Comparison of ENCODE assay signal across 22 cellular contexts in the genomic region with DNA sequence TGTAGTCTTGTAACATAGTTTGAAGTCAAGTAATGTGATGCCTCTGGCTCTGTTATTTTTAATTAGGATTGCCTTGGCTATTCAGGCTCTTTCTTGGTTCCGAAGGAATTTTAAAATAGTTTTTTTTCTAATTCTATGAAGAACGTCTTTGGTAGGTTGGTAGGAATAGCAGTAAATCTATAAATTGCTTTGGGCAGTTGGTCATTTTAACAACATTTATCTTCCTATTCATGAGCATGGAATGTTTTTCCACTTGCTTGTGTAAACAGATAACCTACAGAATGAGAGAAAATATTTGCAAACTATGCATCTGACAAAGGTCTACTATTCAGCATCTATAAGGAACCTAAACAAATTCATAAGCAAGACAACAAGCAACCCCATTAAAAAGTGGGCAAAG.
DNase-seq lines count a peak whose midpoint lies in the region; ATAC-seq and TF ChIP-seq lines count a peak whose summit lies in the region.
"Had no signal": no experiment of that assay in that cellular context is flagged by ENCODE, and none has a peak within 500 bp of the region (broad histone marks: within the 10 kb centered on the region; RNA-seq: fewer than 3 reads in every experiment).

No MANE protein-coding gene starts in this region.

- H3K9me3 ChIP-seq in colonic mucosa, result no peaks in the 10 kb centered on the region
- H3K9me3 ChIP-seq: BE2C, BLaER1 had no signal

- H3K9me3 Mint-ChIP-seq in WTC11, result peaks cover 38% of the 10 kb centered on the region

- H3K27ac ChIP-seq in colonic mucosa, result no peak overlapping the region
- H3K27ac ChIP-seq: BLaER1 had no signal

- TF ChIP-seq CTCF in WTC11 (IDR thresholded peaks at IDR 0.05) (no peak), colonic mucosa (IDR thresholded peaks at IDR 0.05) (no peak)

- no peak overlapping the region for H3K27ac Mint-ChIP-seq in WTC11
- H3K27ac Mint-ChIP-seq: CD14-positive monocyte; CD4-positive, alpha-beta memory T cell; CD4-positive, CD25-positive, alpha-beta regulatory T cell; CD8-positive, alpha-beta memory T cell had no signal

- no peak overlapping the region for H3K4me3 ChIP-seq in colonic mucosa
- H3K4me3 ChIP-seq: BLaER1, GM12878 had no signal

- DNase-seq in EL, result peak; percentile 6
- DNase-seq in M059J (ENCODE audit: low read depth), result peak; percentile 15
- no peak for DNase-seq in WTC11 (ENCODE audit: low spot score)
- no peak for DNase-seq in NCI-H345 treated with DMSO at 0.1 percent for 48 hours (lab: John Stamatoyannopoulos, UW; ENCODE audit: unreplicated experiment)
- DNase-seq in colonic mucosa, result no peak
- DNase-seq: 8988T; ACHN; BE2C; C1 segment of cervical spinal cord; CD4-positive, alpha-beta memory T cell; CD4-positive, CD25-positive, alpha-beta regulatory T cell; CD8-positive, alpha-beta memory T cell; COR-L47; DMS 273 treated with DMSO at 0.1 percent for 48 hours; DMS153; DMS53; DMS79; DND-41; GDM1 had no signal

- H3K4me1 ChIP-seq in colonic mucosa, result no peaks in the 10 kb centered on the region
- H3K4me1 ChIP-seq: BE2C, BLaER1 had no signal

- H3K27me3 ChIP-seq in colonic mucosa, result no peaks in the 10 kb centered on the region
- H3K27me3 ChIP-seq: BE2C, BLaER1 had no signal

- H3K27me3 Mint-ChIP-seq in WTC11 (ENCODE audit: low read depth), result no peaks in the 10 kb centered on the region

- H3K4me3 Mint-ChIP-seq in WTC11, result no peak overlapping the region
- H3K4me3 Mint-ChIP-seq: CD14-positive monocyte; CD4-positive, alpha-beta memory T cell; CD4-positive, CD25-positive, alpha-beta regulatory T cell; CD8-positive, alpha-beta memory T cell had no signal

- no peak for ATAC-seq in WTC11
- ATAC-seq: GM12878 had no signal

- H3K9ac ChIP-seq in colonic mucosa (ENCODE audit: low read depth in 2 of 2, low read length in 2 of 2), result no peak overlapping the region
- H3K9ac ChIP-seq: BLaER1 had no signal

- CTCF ChIA-PET in WTC11 (lab: Charles Lee), result interaction anchor here (1.2 kb wide), 1 partner anchor 148 kb away, joined by 4 read pairs; no protein-coding TSS in a partner anchor

- intact Hi-C loops in colonic mucosa (cut with DNase I), result no loop called here

- peaks cover 37% of the 10 kb centered on the region for H3K36me3 Mint-ChIP-seq in WTC11
- H3K36me3 Mint-ChIP-seq: CD14-positive monocyte; CD4-positive, alpha-beta memory T cell; CD4-positive, CD25-positive, alpha-beta regulatory T cell; CD8-positive, alpha-beta memory T cell had no signal

- no peaks in the 10 kb centered on the region for H3K36me3 ChIP-seq in colonic mucosa
- H3K36me3 ChIP-seq: BE2C, BLaER1 had no signal

- H3K4me1 Mint-ChIP-seq in WTC11, result peaks cover 14% of the 10 kb centered on the region
- H3K4me1 Mint-ChIP-seq: CD14-positive monocyte; CD4-positive, alpha-beta memory T cell; CD4-positive, CD25-positive, alpha-beta regulatory T cell; CD8-positive, alpha-beta memory T cell had no signal

- POLR2A ChIA-PET in WTC11 (lab: Charles Lee), result no interaction called here

TF ChIP-seq in WTC11, 78 proteins besides CTCF, POLR2A, EP300 and RAD21:
- TF ChIP-seq, protein P1, sequence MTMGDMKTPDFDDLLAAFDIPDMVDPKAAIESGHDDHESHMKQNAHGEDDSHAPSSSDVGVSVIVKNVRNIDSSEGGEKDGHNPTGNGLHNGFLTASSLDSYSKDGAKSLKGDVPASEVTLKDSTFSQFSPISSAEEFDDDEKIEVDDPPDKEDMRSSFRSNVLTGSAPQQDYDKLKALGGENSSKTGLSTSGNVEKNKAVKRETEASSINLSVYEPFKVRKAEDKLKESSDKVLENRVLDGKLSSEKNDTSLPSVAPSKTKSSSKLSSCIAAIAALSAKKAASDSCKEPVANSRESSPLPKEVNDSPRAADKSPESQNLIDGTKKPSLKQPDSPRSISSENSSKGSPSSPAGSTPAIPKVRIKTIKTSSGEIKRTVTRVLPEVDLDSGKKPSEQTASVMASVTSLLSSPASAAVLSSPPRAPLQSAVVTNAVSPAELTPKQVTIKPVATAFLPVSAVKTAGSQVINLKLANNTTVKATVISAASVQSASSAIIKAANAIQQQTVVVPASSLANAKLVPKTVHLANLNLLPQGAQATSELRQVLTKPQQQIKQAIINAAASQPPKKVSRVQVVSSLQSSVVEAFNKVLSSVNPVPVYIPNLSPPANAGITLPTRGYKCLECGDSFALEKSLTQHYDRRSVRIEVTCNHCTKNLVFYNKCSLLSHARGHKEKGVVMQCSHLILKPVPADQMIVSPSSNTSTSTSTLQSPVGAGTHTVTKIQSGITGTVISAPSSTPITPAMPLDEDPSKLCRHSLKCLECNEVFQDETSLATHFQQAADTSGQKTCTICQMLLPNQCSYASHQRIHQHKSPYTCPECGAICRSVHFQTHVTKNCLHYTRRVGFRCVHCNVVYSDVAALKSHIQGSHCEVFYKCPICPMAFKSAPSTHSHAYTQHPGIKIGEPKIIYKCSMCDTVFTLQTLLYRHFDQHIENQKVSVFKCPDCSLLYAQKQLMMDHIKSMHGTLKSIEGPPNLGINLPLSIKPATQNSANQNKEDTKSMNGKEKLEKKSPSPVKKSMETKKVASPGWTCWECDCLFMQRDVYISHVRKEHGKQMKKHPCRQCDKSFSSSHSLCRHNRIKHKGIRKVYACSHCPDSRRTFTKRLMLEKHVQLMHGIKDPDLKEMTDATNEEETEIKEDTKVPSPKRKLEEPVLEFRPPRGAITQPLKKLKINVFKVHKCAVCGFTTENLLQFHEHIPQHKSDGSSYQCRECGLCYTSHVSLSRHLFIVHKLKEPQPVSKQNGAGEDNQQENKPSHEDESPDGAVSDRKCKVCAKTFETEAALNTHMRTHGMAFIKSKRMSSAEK (CRISPR knock-in tag; IDR thresholded peaks at IDR 0.05; ENCODE audit: borderline replicate concordance), result no peak
- no peak for TF ChIP-seq MXD4 (CRISPR knock-in tag; IDR thresholded peaks at IDR 0.05; ENCODE audit: borderline replicate concordance)
- TF ChIP-seq, protein P2, sequence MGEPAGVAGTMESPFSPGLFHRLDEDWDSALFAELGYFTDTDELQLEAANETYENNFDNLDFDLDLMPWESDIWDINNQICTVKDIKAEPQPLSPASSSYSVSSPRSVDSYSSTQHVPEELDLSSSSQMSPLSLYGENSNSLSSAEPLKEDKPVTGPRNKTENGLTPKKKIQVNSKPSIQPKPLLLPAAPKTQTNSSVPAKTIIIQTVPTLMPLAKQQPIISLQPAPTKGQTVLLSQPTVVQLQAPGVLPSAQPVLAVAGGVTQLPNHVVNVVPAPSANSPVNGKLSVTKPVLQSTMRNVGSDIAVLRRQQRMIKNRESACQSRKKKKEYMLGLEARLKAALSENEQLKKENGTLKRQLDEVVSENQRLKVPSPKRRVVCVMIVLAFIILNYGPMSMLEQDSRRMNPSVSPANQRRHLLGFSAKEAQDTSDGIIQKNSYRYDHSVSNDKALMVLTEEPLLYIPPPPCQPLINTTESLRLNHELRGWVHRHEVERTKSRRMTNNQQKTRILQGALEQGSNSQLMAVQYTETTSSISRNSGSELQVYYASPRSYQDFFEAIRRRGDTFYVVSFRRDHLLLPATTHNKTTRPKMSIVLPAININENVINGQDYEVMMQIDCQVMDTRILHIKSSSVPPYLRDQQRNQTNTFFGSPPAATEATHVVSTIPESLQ (CRISPR knock-in tag; IDR thresholded peaks at IDR 0.05), result no peak

Comparison
In these comparisons a context has a peak if more than half of its experiments do, and no peak if none do; other contexts are left out.
1. DNase-seq: peak in EL (single experiment) and M059J (single experiment); none in WTC11 (single experiment), NCI-H345 treated with DMSO at 0.1 percent for 48 hours (single experiment) and colonic mucosa (single experiment).